32 cellular contexts compared by ENCODE assay signal in genomic region chr18:2082676-2083075, GRCh38.
"Had no signal": no experiment of that assay in that cellular context is flagged by ENCODE, and none has a peak within 500 bp of the region (broad histone marks: within the 10 kb centered on the region; RNA-seq: fewer than 3 reads in every experiment).

No MANE protein-coding gene starts in this region.

- H3K4me1 ChIP-seq: adrenal gland, body of pancreas, esophagus muscularis mucosa, foreskin keratinocyte, gastrocnemius medialis had no signal

- H3K4me3 ChIP-seq: adrenal gland, body of pancreas, esophagus muscularis mucosa, gastrocnemius medialis, heart left ventricle had no signal

- ATAC-seq: activated CD4-positive, CD25-positive, alpha-beta regulatory T cell treated with anti-CD3 and anti-CD28 coated beads, Interleukin-2, amount 50 U/mL, for 24 hours; activated CD8-positive, alpha-beta T cell treated with anti-CD3 and anti-CD28 coated beads for 36 hours; activated naive CD8-positive, alpha-beta T cell treated with anti-CD3 and anti-CD28 coated beads, Interleukin-2, amount 50 U/mL, for 24 hours; activated T-cell treated with anti-CD3 and anti-CD28 coated beads, Interleukin-2, amount 50 U/mL, for 4 hours; activated T-helper 17 cell treated with anti-CD3 and anti-CD28 coated beads, Interleukin-2, amount 50 U/mL, for 72 hours; body of pancreas; effector memory CD8-positive, alpha-beta T cell; foreskin keratinocyte; gastrocnemius medialis; heart left ventricle; T-helper 17 cell had no signal

- H3K36me3 ChIP-seq: adrenal gland, esophagus muscularis mucosa, gastrocnemius medialis, heart left ventricle, WERI-Rb-1 had no signal

- H3K27me3 ChIP-seq: adrenal gland, body of pancreas, esophagus muscularis mucosa, foreskin keratinocyte, gastrocnemius medialis, heart left ventricle had no signal

- H3K9me3 ChIP-seq: adrenal gland, body of pancreas, esophagus muscularis mucosa, gastrocnemius medialis, heart left ventricle had no signal

- FAIRE-seq: colon had no signal

- DNase-seq: activated B cell treated with CpG ODN at 0.5 μM for 24 hours; activated CD4-positive, alpha-beta T cell treated with anti-CD3 and anti-CD28 coated beads for 48 hours; activated CD4-positive, alpha-beta T cell treated with anti-CD3 and anti-CD28 coated beads, Interleukin-2, amount 50 U/mL, for 1 hour; activated CD4-positive, alpha-beta T cell treated with anti-CD3 and anti-CD28 coated beads, Interleukin-2, amount 50 U/mL, for 48 hours; activated CD8-positive, alpha-beta memory T cell treated with anti-CD3 and anti-CD28 coated beads for 24 hours; activated CD8-positive, alpha-beta T cell treated with anti-CD3 and anti-CD28 coated beads for 36 hours; activated effector memory CD4-positive, alpha-beta T cell treated with Interleukin-2 at 50 U/mL for 16 hours; activated naive CD4-positive, alpha-beta T cell treated with anti-CD3 and anti-CD28 coated beads for 36 hours; activated naive CD8-positive, alpha-beta T cell treated with anti-CD3 and anti-CD28 coated beads for 36 hours; activated naive CD8-positive, alpha-beta T cell treated with anti-CD3 and anti-CD28 coated beads, Interleukin-2, amount 50 U/mL, for 24 hours; activated T-cell treated with anti-CD3 and anti-CD28 coated beads, Interleukin-2, amount 50 U/mL, for 4 hours; adrenal gland; amygdala; aorta; body of pancreas; caudate nucleus; cortex of kidney; dermis blood vessel endothelial cell; effector CD4-positive, alpha-beta T cell; effector memory CD8-positive, alpha-beta T cell; erythroblast; foreskin keratinocyte; gastrocnemius medialis; glutamatergic neuron; heart left ventricle; T-helper 17 cell; T1000; WERI-Rb-1 had no signal
